In the genomic region with DNA sequence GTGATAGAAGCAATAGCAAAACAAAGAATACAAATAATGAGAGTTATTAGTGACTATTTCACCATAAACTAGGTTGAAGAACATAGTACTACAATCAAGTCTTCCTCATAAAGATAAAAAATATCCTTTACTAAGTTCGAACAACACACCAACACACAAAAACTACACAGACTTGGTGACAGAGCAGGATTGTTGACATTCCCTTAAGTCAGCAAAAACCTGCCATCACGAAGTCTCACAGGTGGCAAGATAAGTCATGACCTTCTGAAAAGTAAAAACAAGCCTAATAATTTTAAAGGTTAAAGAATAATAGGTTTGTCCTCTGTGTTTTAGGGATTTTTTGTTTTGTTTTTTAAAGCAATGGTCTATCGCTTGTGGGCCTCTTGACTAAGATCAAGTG, we compare ENCODE assay signal across 25 cellular contexts.
"Had no signal": no experiment of that assay in that cellular context is flagged by ENCODE, and none has a peak within 500 bp of the region (broad histone marks: within the 10 kb centered on the region; RNA-seq: fewer than 3 reads in every experiment).

No MANE protein-coding gene starts in this region.

- H3K4me1 Mint-ChIP-seq: T-cell had no signal

- FAIRE-seq: HTR-8/SVneo, RCC 7860 had no signal

- ATAC-seq: T-cell had no signal

- H3K4me3 Mint-ChIP-seq: T-cell had no signal

- H3K9me3 Mint-ChIP-seq: T-cell had no signal

- H3K4me2 ChIP-seq: KMS-11, SK-N-SH had no signal

- H3K27ac ChIP-seq: HL-60, KMS-11, RWPE1 had no signal

- H3K9me3 ChIP-seq: SK-N-SH had no signal

- H3K27ac Mint-ChIP-seq: T-cell had no signal

- H3K9ac ChIP-seq: KMS-11, SK-N-SH had no signal

- DNase-seq: Kasumi-1, MM.1S, MV-4-11, NCI-H1048, NCI-H1105, NCI-H1417 treated with DMSO at 0.1 percent for 48 hours, NCI-H146, NCI-H1694 treated with DMSO at 0.1 percent for 48 hours, NCI-H1930, NCI-H2081, NCI-H2107, NCI-H2227 treated with DMSO at 0.1 percent for 48 hours, NCI-H510A, NCI-H524 treated with DMSO at 0.1 percent for 48 hours, NCI-H69, NCI-H774, SHP77, SK-N-SH, SW 1271, T-cell had no signal

- H3K36me3 Mint-ChIP-seq: T-cell had no signal
